ENCODE assay signal across 23 cellular contexts in the genomic region with DNA sequence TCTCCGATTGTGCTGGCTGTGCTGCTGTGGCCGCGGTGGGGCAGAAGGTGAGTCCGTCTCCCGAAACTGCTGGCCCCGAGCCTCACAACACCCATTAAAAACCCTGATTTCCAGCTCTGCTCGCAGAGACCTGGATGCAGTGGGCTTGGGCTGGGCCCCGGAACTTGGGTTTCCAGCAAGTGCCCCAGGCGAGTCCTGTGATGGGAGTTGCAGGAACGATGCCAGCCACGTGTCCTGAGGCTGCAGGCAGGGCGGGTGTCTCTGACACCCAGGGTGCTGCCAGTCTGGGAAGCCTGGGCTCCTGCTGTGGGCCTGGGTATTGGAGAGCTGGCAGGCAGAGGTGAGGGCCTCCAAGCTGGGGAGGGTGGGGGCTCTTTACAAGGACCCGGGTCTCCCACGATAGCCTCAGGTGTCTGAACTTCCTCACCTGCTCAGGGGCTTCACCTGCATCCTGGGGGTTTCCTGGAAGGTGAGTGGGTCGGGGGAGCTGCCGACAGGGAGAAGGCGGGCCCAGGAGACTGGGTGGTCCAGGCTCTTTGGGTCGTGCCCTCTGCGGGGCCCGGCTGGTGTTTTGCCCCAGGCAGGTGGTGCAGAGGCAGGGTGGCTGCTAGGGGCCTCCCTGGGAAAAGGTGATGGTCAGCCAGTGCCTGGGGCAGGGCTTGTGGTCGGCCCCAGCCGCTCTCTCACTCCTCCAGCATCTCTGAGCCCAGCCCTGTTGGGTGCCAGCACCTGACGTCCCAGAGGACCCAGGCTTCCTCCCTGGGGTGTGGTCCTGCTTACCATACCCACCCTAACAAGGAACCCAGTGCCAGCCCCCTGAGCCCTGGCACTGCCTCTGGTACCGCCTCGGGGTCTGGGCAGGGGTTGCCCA.
DNase-seq lines count a peak whose midpoint lies in the region; ATAC-seq and TF ChIP-seq lines count a peak whose summit lies in the region.
"Had no signal": no experiment of that assay in that cellular context is flagged by ENCODE, and none has a peak within 500 bp of the region (broad histone marks: within the 10 kb centered on the region; RNA-seq: fewer than 3 reads in every experiment).

No MANE protein-coding gene starts in this region.

- no peaks in the 10 kb centered on the region for H3K36me3 ChIP-seq in left ventricle myocardium inferior
- no peaks in the 10 kb centered on the region for H3K36me3 ChIP-seq in neural progenitor cell
- H3K36me3 ChIP-seq: SJSA1, tibial artery had no signal

- intact Hi-C loops in Right ventricle myocardium superior (cut with DNase I) (no loop called here), left ventricle myocardium inferior (cut with micrococcal nuclease) (no loop called here)

- peaks cover 10% of the 10 kb centered on the region for H3K27me3 Mint-ChIP-seq in activated CD8-positive, alpha-beta memory T cell treated with anti-CD3 and anti-CD28 coated beads, Interleukin-2, amount 10 ng/mL, durations not matched to agents 7 days and 5 days
- H3K27me3 Mint-ChIP-seq in neural progenitor cell (ENCODE audit: insufficient read depth, low read depth) = peaks cover 9% of the 10 kb centered on the region
- H3K27me3 Mint-ChIP-seq: activated CD8-positive, alpha-beta T cell treated with anti-CD3 and anti-CD28 coated beads for 36 hours; stimulated activated naive CD8-positive, alpha-beta T cell treated with anti-CD3 and anti-CD28 coated beads, Interleukin-15, Interleukin-2, amounts not matched to agents 100 ng/mL and 50 ng/mL, for 24 hours had no signal

- peaks cover 11% of the 10 kb centered on the region for H3K9me3 ChIP-seq in left ventricle myocardium inferior (replicated peaks)
- no peaks in the 10 kb centered on the region for H3K9me3 ChIP-seq in neural progenitor cell (ENCODE audit: low read depth)
- H3K9me3 ChIP-seq: Caco-2, psoas muscle, SJSA1 had no signal

- H3K4me3 ChIP-seq in left ventricle myocardium inferior (no peak overlapping the region), neural progenitor cell (no peak overlapping the region)
- H3K4me3 ChIP-seq: psoas muscle, SJSA1, tibial artery had no signal

- H4K20me1 ChIP-seq in neural progenitor cell (ENCODE audit: low read depth) = no peaks in the 10 kb centered on the region

- DNase-seq in Right ventricle myocardium superior (peak; percentile 33), left ventricle myocardium inferior (no peak), neural progenitor cell (ENCODE audit: low spot score) (no peak), kidney glomerular epithelial cell (lab: John Stamatoyannopoulos, UW) (no peak), iPS-NIHi7 (ENCODE audit: extremely low spot score) (no peak)
- peak; percentile 37 for DNase-seq in activated CD8-positive, alpha-beta memory T cell treated with anti-CD3 and anti-CD28 coated beads, Interleukin-2, amount 10 ng/mL, durations not matched to agents 7 days and 5 days
- DNase-seq: activated CD8-positive, alpha-beta T cell treated with anti-CD3 and anti-CD28 coated beads for 36 hours; activated naive CD4-positive, alpha-beta T cell treated with anti-CD3 and anti-CD28 coated beads, Interleukin-2, amount 10 ng/mL, durations not matched to agents 7 days and 5 days; activated T-cell treated with anti-CD3 and anti-CD28 coated beads, Interleukin-2, amount 50 U/mL, for 72 hours; amniotic stem cell; Caco-2; effector memory CD4-positive, alpha-beta T cell; HCEC 1CT; NCI-H1105; NCI-H2029; NCI-H524 treated with DMSO at 0.1 percent for 48 hours; T-helper 1 cell had no signal

- CTCF ChIA-PET in activated CD8-positive, alpha-beta memory T cell treated with anti-CD3 and anti-CD28 coated beads, Interleukin-2, amount 10 ng/mL, durations not matched to agents 7 days and 5 days (lab: Charles Lee) = no interaction called here

- H3K4me1 Mint-ChIP-seq in activated CD8-positive, alpha-beta memory T cell treated with anti-CD3 and anti-CD28 coated beads, Interleukin-2, amount 10 ng/mL, durations not matched to agents 7 days and 5 days = no peaks in the 10 kb centered on the region
- H3K4me1 Mint-ChIP-seq in neural progenitor cell = peaks cover 54% of the 10 kb centered on the region
- H3K4me1 Mint-ChIP-seq: activated naive CD4-positive, alpha-beta T cell treated with anti-CD3 and anti-CD28 coated beads, Interleukin-2, amount 10 ng/mL, durations not matched to agents 7 days and 5 days had no signal

- H3K4me1 ChIP-seq in left ventricle myocardium inferior (no peaks in the 10 kb centered on the region), neural progenitor cell (no peaks in the 10 kb centered on the region)
- H3K4me1 ChIP-seq: Caco-2, psoas muscle, SJSA1, tibial artery had no signal

- H3K4me3 Mint-ChIP-seq in activated CD8-positive, alpha-beta memory T cell treated with anti-CD3 and anti-CD28 coated beads, Interleukin-2, amount 10 ng/mL, durations not matched to agents 7 days and 5 days = no peak overlapping the region
- no peak overlapping the region for H3K4me3 Mint-ChIP-seq in neural progenitor cell
- H3K4me3 Mint-ChIP-seq: activated CD8-positive, alpha-beta T cell treated with anti-CD3 and anti-CD28 coated beads for 36 hours; activated naive CD4-positive, alpha-beta T cell treated with anti-CD3 and anti-CD28 coated beads, Interleukin-2, amount 10 ng/mL, durations not matched to agents 7 days and 5 days; activated T-cell treated with anti-CD3 and anti-CD28 coated beads, Interleukin-2, amount 50 U/mL, for 72 hours; stimulated activated naive CD8-positive, alpha-beta T cell treated with anti-CD3 and anti-CD28 coated beads, Interleukin-15, Interleukin-2, amounts not matched to agents 100 ng/mL and 50 ng/mL, for 24 hours had no signal

- peaks cover 78% of the 10 kb centered on the region for H3K27me3 ChIP-seq in left ventricle myocardium inferior (ENCODE audit: low read depth)
- peaks cover 7% of the 10 kb centered on the region for H3K27me3 ChIP-seq in neural progenitor cell
- H3K27me3 ChIP-seq: SJSA1 had no signal

- H3K9ac ChIP-seq in neural progenitor cell = no peak overlapping the region

- ATAC-seq in Right ventricle myocardium superior (ENCODE audit: poor library complexity) (no peak), GM19351 (IDR thresholded peaks at IDR 0.05; ENCODE audit: unreplicated experiment) (no peak)
- no peak for ATAC-seq in activated CD8-positive, alpha-beta memory T cell treated with anti-CD3 and anti-CD28 coated beads, Interleukin-2, amount 10 ng/mL, durations not matched to agents 7 days and 5 days
- ATAC-seq: activated CD4-positive, CD25-positive, alpha-beta regulatory T cell treated with anti-CD3 and anti-CD28 coated beads, Interleukin-2, amount 50 U/mL, for 24 hours; activated CD8-positive, alpha-beta T cell treated with anti-CD3 and anti-CD28 coated beads for 36 hours; activated T-cell treated with anti-CD3 and anti-CD28 coated beads, Interleukin-2, amount 50 U/mL, for 72 hours; psoas muscle had no signal

- H3F3A ChIP-seq in neural progenitor cell (ENCODE audit: low read depth) = no peaks in the 10 kb centered on the region

- H3K9me3 Mint-ChIP-seq in activated CD8-positive, alpha-beta memory T cell treated with anti-CD3 and anti-CD28 coated beads, Interleukin-2, amount 10 ng/mL, durations not matched to agents 7 days and 5 days (ENCODE audit: low read depth) = no peaks in the 10 kb centered on the region
- peaks cover 14% of the 10 kb centered on the region for H3K9me3 Mint-ChIP-seq in neural progenitor cell
- H3K9me3 Mint-ChIP-seq: activated CD8-positive, alpha-beta T cell treated with anti-CD3 and anti-CD28 coated beads for 36 hours; activated T-cell treated with anti-CD3 and anti-CD28 coated beads, Interleukin-2, amount 50 U/mL, for 72 hours; stimulated activated naive CD8-positive, alpha-beta T cell treated with anti-CD3 and anti-CD28 coated beads, Interleukin-15, Interleukin-2, amounts not matched to agents 100 ng/mL and 50 ng/mL, for 24 hours had no signal

- no peak overlapping the region for H2AFZ ChIP-seq in neural progenitor cell (replicated peaks)

- TF ChIP-seq CTCF in left ventricle myocardium inferior (IDR thresholded peaks at IDR 0.05; ENCODE audit: borderline replicate concordance) = no peak
- TF ChIP-seq CTCF in neural progenitor cell (IDR thresholded peaks at IDR 0.05) = no peak

- no peak overlapping the region for H3K4me2 ChIP-seq in neural progenitor cell

- H3K36me3 Mint-ChIP-seq in activated CD8-positive, alpha-beta memory T cell treated with anti-CD3 and anti-CD28 coated beads, Interleukin-2, amount 10 ng/mL, durations not matched to agents 7 days and 5 days = no peaks in the 10 kb centered on the region
- H3K36me3 Mint-ChIP-seq in neural progenitor cell = peaks cover 2% of the 10 kb centered on the region
- H3K36me3 Mint-ChIP-seq: activated naive CD4-positive, alpha-beta T cell treated with anti-CD3 and anti-CD28 coated beads, Interleukin-2, amount 10 ng/mL, durations not matched to agents 7 days and 5 days had no signal

- H3K79me2 ChIP-seq in neural progenitor cell (ENCODE audit: low read depth) = no peaks in the 10 kb centered on the region

- no peak overlapping the region for H3K27ac ChIP-seq in left ventricle myocardium inferior (replicated peaks)
- H3K27ac ChIP-seq in neural progenitor cell = no peak overlapping the region
- H3K27ac ChIP-seq: psoas muscle, SJSA1, tibial artery had no signal

- H3K27ac Mint-ChIP-seq in activated CD8-positive, alpha-beta memory T cell treated with anti-CD3 and anti-CD28 coated beads, Interleukin-2, amount 10 ng/mL, durations not matched to agents 7 days and 5 days = no peak overlapping the region
- peak overlapping the region; percentile 72 for H3K27ac Mint-ChIP-seq in neural progenitor cell
- H3K27ac Mint-ChIP-seq: activated CD8-positive, alpha-beta T cell treated with anti-CD3 and anti-CD28 coated beads for 36 hours; activated naive CD4-positive, alpha-beta T cell treated with anti-CD3 and anti-CD28 coated beads, Interleukin-2, amount 10 ng/mL, durations not matched to agents 7 days and 5 days; activated T-cell treated with anti-CD3 and anti-CD28 coated beads, Interleukin-2, amount 50 U/mL, for 72 hours; stimulated activated naive CD8-positive, alpha-beta T cell treated with anti-CD3 and anti-CD28 coated beads, Interleukin-15, Interleukin-2, amounts not matched to agents 100 ng/mL and 50 ng/mL, for 24 hours had no signal

Comparison
In these comparisons a context has a peak if more than half of its experiments do, and no peak if none do; other contexts are left out.
1. DNase-seq: peak in Right ventricle myocardium superior (single experiment) and activated CD8-positive, alpha-beta memory T cell treated with anti-CD3 and anti-CD28 coated beads, Interleukin-2, amount 10 ng/mL, durations not matched to agents 7 days and 5 days (single experiment); none in left ventricle myocardium inferior (single experiment), neural progenitor cell (single experiment), kidney glomerular epithelial cell (single experiment) and iPS-NIHi7 (single experiment).